In genomic region chr6:66032626-66033025, GRCh38 we compare ENCODE assay signal across 21 cellular contexts.
DNase-seq lines count a peak whose midpoint lies in the region; ATAC-seq, FAIRE-seq and TF ChIP-seq lines count a peak whose summit lies in the region.
"Had no signal": no experiment of that assay in that cellular context is flagged by ENCODE, and none has a peak within 500 bp of the region (broad histone marks: within the 10 kb centered on the region; RNA-seq: fewer than 3 reads in every experiment).

No MANE protein-coding gene starts in this region.

- no peak for TF ChIP-seq EP300 in A549 (IDR thresholded peaks at IDR 0.05)

- H3K27ac ChIP-seq in A549: no peak overlapping the region
- H3K27ac ChIP-seq in IMR-90 (ENCODE audit: insufficient read depth, low read length): no peak overlapping the region
- no peak overlapping the region for H3K27ac ChIP-seq in lower lobe of right lung
- H3K27ac ChIP-seq: BLaER1 treated with 17β-estradiol and CSF1 and Interleukin-3, amounts not matched to agents 10 nM and 100 nM; C4-2B had no signal

- no peak overlapping the region for H4K5ac ChIP-seq in IMR-90 (ENCODE audit: low read depth, low read length)

- no peak overlapping the region for H3K56ac ChIP-seq in IMR-90 (ENCODE audit: extremely low read depth, insufficient read depth, low read length)

- H3K9ac ChIP-seq in IMR-90 (ENCODE audit: low read depth, low read length): no peak overlapping the region
- H3K9ac ChIP-seq: BLaER1 treated with 17β-estradiol and CSF1 and Interleukin-3, amounts not matched to agents 10 nM and 100 nM had no signal

- no TSS peak for BruUV-seq in IMR-90 (replicated peaks; lab: Mats Ljungman, UMichigan)

- no peak overlapping the region for H2BK15ac ChIP-seq in IMR-90 (ENCODE audit: low read depth, low read length)

- no peak overlapping the region for H4K91ac ChIP-seq in IMR-90 (ENCODE audit: insufficient read depth, low read depth, low read length)

- no peak overlapping the region for H4K8ac ChIP-seq in IMR-90 (ENCODE audit: low read depth in 2 of 2, low read length in 2 of 2)

- H2AFZ ChIP-seq in IMR-90 (replicated peaks; ENCODE audit: low read length, poor library complexity): no peak overlapping the region

- no peak overlapping the region for H3K14ac ChIP-seq in IMR-90 (replicated peaks; ENCODE audit: low read depth, low read length)

- H3K4me3 ChIP-seq in A549: no peak overlapping the region
- no peak overlapping the region for H3K4me3 ChIP-seq in IMR-90 (ENCODE audit: insufficient read depth, low read depth, low read length)
- no peak overlapping the region for H3K4me3 ChIP-seq in lower lobe of right lung
- H3K4me3 ChIP-seq: BLaER1 treated with 17β-estradiol and CSF1 and Interleukin-3, amounts not matched to agents 10 nM and 100 nM; GM12878 had no signal

- POLR2A ChIA-PET in A549 (lab: Yijun Ruan, JAX) (no interaction called here), IMR-90 (lab: Charles Lee; ENCODE audit: unreplicated experiment) (no interaction called here)

- H3K18ac ChIP-seq in IMR-90 (ENCODE audit: low read depth, low read length): no peak overlapping the region

- no peaks in the 10 kb centered on the region for H3K27me3 ChIP-seq in IMR-90 (ENCODE audit: control insufficient read depth, insufficient read depth, low read length)
- no peaks in the 10 kb centered on the region for H3K27me3 ChIP-seq in lower lobe of right lung (ENCODE audit: low read depth)
- H3K27me3 ChIP-seq: BLaER1 treated with 17β-estradiol and CSF1 and Interleukin-3, amounts not matched to agents 10 nM and 100 nM had no signal

- H3K4me1 ChIP-seq in A549 (no peaks in the 10 kb centered on the region), IMR-90 (ENCODE audit: control insufficient read depth, insufficient read depth, low read length) (no peaks in the 10 kb centered on the region), lower lobe of right lung (no peaks in the 10 kb centered on the region)
- H3K4me1 ChIP-seq: BLaER1 treated with 17β-estradiol and CSF1 and Interleukin-3, amounts not matched to agents 10 nM and 100 nM; Caco-2 had no signal

- H3K79me1 ChIP-seq in IMR-90 (ENCODE audit: low read depth in 1 of 2, low read length in 2 of 2): no peaks in the 10 kb centered on the region

- H2AK9ac ChIP-seq in IMR-90 (replicated peaks; ENCODE audit: low read depth, low read length, poor library complexity): no peak overlapping the region

- H2BK120ac ChIP-seq in IMR-90 (ENCODE audit: low read depth, low read length): no peak overlapping the region

- H3K9me3 Mint-ChIP-seq in endothelial cell (ENCODE audit: unreplicated experiment): no peaks in the 10 kb centered on the region

- peaks cover 7% of the 10 kb centered on the region for H3K4me1 Mint-ChIP-seq in endothelial cell (ENCODE audit: unreplicated experiment)
- H3K4me1 Mint-ChIP-seq: B cell had no signal

- no peak overlapping the region for H2AK5ac ChIP-seq in IMR-90 (ENCODE audit: low read depth, low read length)

- intact Hi-C loops in IMR-90 (cut with micrococcal nuclease) (no loop called here), lower lobe of right lung (cut with DNase I) (no loop called here)

- DNase-seq in A549 (ENCODE audit: low read depth in 1 of 2, low spot score in 1 of 2) (no peak), IMR-90 (no peak), endothelial cell (ENCODE audit: low spot score) (no peak), lower lobe of right lung (no peak)
- DNase-seq: 8988T; AML-193; Caco-2; Calu3; CD4-positive, alpha-beta T cell; CD8-positive, alpha-beta T cell; DMS79 treated with DMSO at 0.1 percent for 48 hours; GF-D8 had no signal

- peaks cover 3% of the 10 kb centered on the region for H3K27me3 Mint-ChIP-seq in endothelial cell (ENCODE audit: unreplicated experiment)
- H3K27me3 Mint-ChIP-seq: B cell; CD4-positive, alpha-beta T cell had no signal

- H2BK5ac ChIP-seq in IMR-90 (ENCODE audit: low read depth, low read length, poor library complexity, severe bottlenecking): no peak overlapping the region

- H3K4me2 ChIP-seq in A549 (no peak overlapping the region), IMR-90 (ENCODE audit: low read depth, low read length) (no peak overlapping the region)
- H3K4me2 ChIP-seq: BLaER1 treated with 17β-estradiol and CSF1 and Interleukin-3, amounts not matched to agents 10 nM and 100 nM had no signal

- ATAC-seq in A549: no peak
- no peak for ATAC-seq in IMR-90 (ENCODE audit: low read depth)
- ATAC-seq in GM21367 (IDR thresholded peaks at IDR 0.05; ENCODE audit: unreplicated experiment): no peak
- ATAC-seq in lower lobe of right lung: no peak
- ATAC-seq: CD8-positive, alpha-beta T cell; GM12878 had no signal

- no peaks in the 10 kb centered on the region for H3K9me1 ChIP-seq in IMR-90 (ENCODE audit: insufficient read depth, low read length)

- FAIRE-seq in A549 (lab: Jason Lieb, UNC): no peak
- FAIRE-seq: D721Med, GM12878, GM12892, GM18507, GM19239 had no signal

- no peak overlapping the region for H3K4ac ChIP-seq in IMR-90 (ENCODE audit: low read depth, low read length)

- H3K36me3 ChIP-seq in IMR-90 (ENCODE audit: control insufficient read depth, insufficient read depth, low read length): no peaks in the 10 kb centered on the region
- H3K36me3 ChIP-seq in lower lobe of right lung: no peaks in the 10 kb centered on the region
- H3K36me3 ChIP-seq: BLaER1 treated with 17β-estradiol and CSF1 and Interleukin-3, amounts not matched to agents 10 nM and 100 nM had no signal

- TF ChIP-seq RAD21 in A549 (conservative IDR thresholded peaks at IDR 0.05 in 1 of 2, IDR thresholded peaks at IDR 0.05 in 1 of 2) (no peak), IMR-90 (IDR thresholded peaks at IDR 0.05; ENCODE audit: low read length) (no peak)

- H2BK20ac ChIP-seq in IMR-90 (ENCODE audit: low read depth, low read length): no peak overlapping the region

- H3K9me3 ChIP-seq in A549: no peaks in the 10 kb centered on the region
- 0 out of 2 replicates have a peak, but pooled peaks cover 1% of the 10 kb centered on the region for H3K9me3 ChIP-seq in IMR-90 (ENCODE audit: control insufficient read depth, insufficient read depth, low read length)
- H3K9me3 ChIP-seq in lower lobe of right lung: no peaks in the 10 kb centered on the region
- H3K9me3 ChIP-seq: BLaER1 treated with 17β-estradiol and CSF1 and Interleukin-3, amounts not matched to agents 10 nM and 100 nM; Caco-2 had no signal

- CTCF ChIA-PET in A549 (lab: Yijun Ruan, JAX): no interaction called here
- CTCF ChIA-PET in IMR-90 (lab: Yijun Ruan, JAX): no interaction called here

- no peak for TF ChIP-seq POLR2A in A549 (IDR thresholded peaks at IDR 0.05; ENCODE audit: low read length)
- TF ChIP-seq POLR2A in IMR-90 (IDR thresholded peaks at IDR 0.05; ENCODE audit: low read depth, low read length): no peak

- dilution Hi-C loops in IMR-90 (cut with HindIII; ENCODE audit: low sequenced_read_pairs, unreplicated experiment): no loop called here

- no peaks in the 10 kb centered on the region for H3K36me3 Mint-ChIP-seq in endothelial cell (ENCODE audit: low read depth, unreplicated experiment)
- H3K36me3 Mint-ChIP-seq: CD8-positive, alpha-beta T cell had no signal

- H4K20me1 ChIP-seq in IMR-90 (ENCODE audit: insufficient read depth, low read length): no peaks in the 10 kb centered on the region
- H4K20me1 ChIP-seq: BLaER1 treated with 17β-estradiol and CSF1 and Interleukin-3, amounts not matched to agents 10 nM and 100 nM had no signal

- WGBS in A549 (ENCODE audit: missing lambda C conversion rate): 81% methylated on average over 1 of the region's 1 CpG
- WGBS in IMR-90 (ENCODE audit: extremely low coverage in 2 of 2, insufficient read length in 1 of 2), 2 experiments: no CpG with 5 or more reads among the region's 1 CpG

- H3K23ac ChIP-seq in IMR-90 (ENCODE audit: low read depth, low read length): no peak overlapping the region

- TF ChIP-seq CTCF in A549 (IDR thresholded peaks at IDR 0.05): no peak
- TF ChIP-seq CTCF in IMR-90 (conservative IDR thresholded peaks at IDR 0.05; ENCODE audit: low read depth, low read length): no peak
- TF ChIP-seq CTCF in endothelial cell (IDR thresholded peaks at IDR 0.05; ENCODE audit: unreplicated experiment): no peak
- no peak for TF ChIP-seq CTCF in lower lobe of right lung (IDR thresholded peaks at IDR 0.05)

- peak overlapping the region; percentile 57 for H3K27ac Mint-ChIP-seq in endothelial cell (ENCODE audit: unreplicated experiment)
- H3K27ac Mint-ChIP-seq: B cell; CD4-positive, alpha-beta T cell; CD8-positive, alpha-beta T cell had no signal

- no peak overlapping the region for H3K4me3 Mint-ChIP-seq in endothelial cell (ENCODE audit: unreplicated experiment)
- H3K4me3 Mint-ChIP-seq: B cell; CD4-positive, alpha-beta T cell; CD8-positive, alpha-beta T cell had no signal

- in situ Hi-C loops in IMR-90 (cut with MboI; ENCODE audit: low sequenced_read_pairs): no loop called here

TF ChIP-seq in A549, 52 proteins besides CTCF, POLR2A, EP300 and RAD21:
- TF ChIP-seq, protein P1, sequence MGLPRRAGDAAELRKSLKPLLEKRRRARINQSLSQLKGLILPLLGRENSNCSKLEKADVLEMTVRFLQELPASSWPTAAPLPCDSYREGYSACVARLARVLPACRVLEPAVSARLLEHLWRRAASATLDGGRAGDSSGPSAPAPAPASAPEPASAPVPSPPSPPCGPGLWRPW (IDR thresholded peaks at IDR 0.05): no peak
- TF ChIP-seq HEYL (CRISPR knock-in tag; IDR thresholded peaks at IDR 0.05): no peak
- TF ChIP-seq MAZ (IDR thresholded peaks at IDR 0.05; ENCODE audit: borderline replicate concordance, low read depth, low read length): no peak
- peak; percentile 38 for TF ChIP-seq MAFK (IDR thresholded peaks at IDR 0.05; ENCODE audit: partially characterized antibody)
- TF ChIP-seq ZNF302 (CRISPR knock-in tag; IDR thresholded peaks at IDR 0.05): no peak
TF ChIP-seq in A549: peak in this region for 1.

TF ChIP-seq in IMR-90, 13 proteins besides CTCF, POLR2A, EP300 and RAD21:
- TF ChIP-seq MXI1 (IDR thresholded peaks at IDR 0.05; ENCODE audit: borderline replicate concordance, low read depth, low read length): no peak
- no peak for TF ChIP-seq NFE2L2 (IDR thresholded peaks at IDR 0.05; ENCODE audit: low read depth, low read length)
- no peak for TF ChIP-seq FOS (IDR thresholded peaks at IDR 0.05; ENCODE audit: low read depth, low read length)
- TF ChIP-seq, protein P2, sequence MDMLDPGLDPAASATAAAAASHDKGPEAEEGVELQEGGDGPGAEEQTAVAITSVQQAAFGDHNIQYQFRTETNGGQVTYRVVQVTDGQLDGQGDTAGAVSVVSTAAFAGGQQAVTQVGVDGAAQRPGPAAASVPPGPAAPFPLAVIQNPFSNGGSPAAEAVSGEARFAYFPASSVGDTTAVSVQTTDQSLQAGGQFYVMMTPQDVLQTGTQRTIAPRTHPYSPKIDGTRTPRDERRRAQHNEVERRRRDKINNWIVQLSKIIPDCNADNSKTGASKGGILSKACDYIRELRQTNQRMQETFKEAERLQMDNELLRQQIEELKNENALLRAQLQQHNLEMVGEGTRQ (IDR thresholded peaks at IDR 0.05; ENCODE audit: low read depth, low read length): no peak
- no peak for TF ChIP-seq RFX5 (IDR thresholded peaks at IDR 0.05; ENCODE audit: low read depth, low read length)
- peak; percentile 79 for TF ChIP-seq MAFK (IDR thresholded peaks at IDR 0.05; ENCODE audit: low read depth, low read length)
- no peak for TF ChIP-seq CEBPB (IDR thresholded peaks at IDR 0.05; ENCODE audit: low read depth, low read length)
TF ChIP-seq in IMR-90: peak in this region for 1.
